ENCODE assay signal across 8 cellular contexts in the genomic region with DNA sequence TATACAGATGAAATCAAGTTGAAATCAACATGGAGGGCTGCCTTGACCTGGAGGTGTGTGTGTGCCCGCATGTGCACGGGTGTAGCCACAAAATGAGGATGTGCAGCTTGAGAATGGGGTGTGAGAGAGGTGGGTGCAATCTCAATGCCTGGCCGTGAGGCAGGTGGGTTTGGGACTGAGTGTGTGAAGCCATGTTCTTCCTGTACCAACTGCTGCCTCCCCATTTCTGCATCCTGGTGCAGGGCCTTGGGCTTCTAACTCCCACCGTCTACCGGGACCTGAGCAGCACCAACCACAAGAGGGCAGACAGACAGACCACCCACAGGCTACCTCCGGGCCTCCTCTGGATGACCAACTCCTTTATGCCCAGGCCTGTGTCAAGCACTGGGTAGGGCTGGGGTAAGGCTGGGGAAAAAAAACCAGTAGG.
A peak's percentile ranks its signal among the peaks of the same experiment; 100 is the strongest.
DNase-seq lines count a peak whose midpoint lies in the region; ATAC-seq lines count a peak whose summit lies in the region.
"Had no signal": no experiment of that assay in that cellular context is flagged by ENCODE, and none has a peak within 500 bp of the region (broad histone marks: within the 10 kb centered on the region; RNA-seq: fewer than 3 reads in every experiment).

No MANE protein-coding gene starts in this region.

- peaks cover 4% of the 10 kb centered on the region for H3K36me3 Mint-ChIP-seq in activated naive CD8-positive, alpha-beta T cell treated with anti-CD3 and anti-CD28 coated beads, Interleukin-2, amount 10 ng/mL, durations not matched to agents 7 days and 5 days
- peaks cover 0 to 3% (median 0%) of the 10 kb centered on the region in 5 donors for H3K36me3 Mint-ChIP-seq in naive thymus-derived CD4-positive, alpha-beta T cell

- peak overlapping the region; percentile 87 for H3K27ac Mint-ChIP-seq in activated naive CD8-positive, alpha-beta T cell treated with anti-CD3 and anti-CD28 coated beads, Interleukin-2, amount 10 ng/mL, durations not matched to agents 7 days and 5 days
- peak overlapping the region in 8 of 9 donors; percentile 82 to 93 (median 88) for H3K27ac Mint-ChIP-seq in naive thymus-derived CD4-positive, alpha-beta T cell

- H3K27me3 Mint-ChIP-seq in activated naive CD8-positive, alpha-beta T cell treated with anti-CD3 and anti-CD28 coated beads, Interleukin-2, amount 10 ng/mL, durations not matched to agents 7 days and 5 days: peaks cover 9% of the 10 kb centered on the region
- peaks cover 0 to 33% (median 0%) of the 10 kb centered on the region in 5 donors for H3K27me3 Mint-ChIP-seq in naive thymus-derived CD4-positive, alpha-beta T cell

- intact Hi-C loops in naive thymus-derived CD4-positive, alpha-beta T cell (cut with micrococcal nuclease): loop anchor here (1.0 to 10.0 kb wide), 8 partner anchors 15 to 545 kb away; no protein-coding TSS in a partner anchor

- peak; percentile 25 for DNase-seq in ELR (ENCODE audit: low read depth)
- DNase-seq in HuH-7.5 (ENCODE audit: low spot score): peak; percentile 65
- no peak for DNase-seq in activated naive CD8-positive, alpha-beta T cell treated with anti-CD3 and anti-CD28 coated beads, Interleukin-2, amount 10 ng/mL, durations not matched to agents 7 days and 5 days
- DNase-seq in naive thymus-derived CD4-positive, alpha-beta T cell: no peak
- no peak for DNase-seq in activated effector memory CD4-positive, alpha-beta T cell treated with anti-CD3 and anti-CD28 coated beads, Interleukin-2, amount 50 U/mL, for 16 hours

- no peaks in the 10 kb centered on the region for H3K36me3 ChIP-seq in naive thymus-derived CD4-positive, alpha-beta T cell (ENCODE audit: control insufficient read depth in 2 of 3, insufficient read depth in 3 of 3, low read length in 3 of 3)
- H3K36me3 ChIP-seq: heart left ventricle had no signal

- no peak for ATAC-seq in activated naive CD8-positive, alpha-beta T cell treated with anti-CD3 and anti-CD28 coated beads, Interleukin-2, amount 10 ng/mL, durations not matched to agents 7 days and 5 days (ENCODE audit: low read depth)
- ATAC-seq in naive thymus-derived CD4-positive, alpha-beta T cell: no peak
- ATAC-seq in GM18520 (IDR thresholded peaks at IDR 0.05; ENCODE audit: unreplicated experiment) (no peak), HG03521 (IDR thresholded peaks at IDR 0.05; ENCODE audit: unreplicated experiment) (no peak)

- H3K4me3 Mint-ChIP-seq in activated naive CD8-positive, alpha-beta T cell treated with anti-CD3 and anti-CD28 coated beads, Interleukin-2, amount 10 ng/mL, durations not matched to agents 7 days and 5 days: peak overlapping the region; percentile 39
- H3K4me3 Mint-ChIP-seq in naive thymus-derived CD4-positive, alpha-beta T cell: peak overlapping the region; percentile 64 to 96 (median 84)

- no peaks in the 10 kb centered on the region for H3K9me3 Mint-ChIP-seq in activated naive CD8-positive, alpha-beta T cell treated with anti-CD3 and anti-CD28 coated beads, Interleukin-2, amount 10 ng/mL, durations not matched to agents 7 days and 5 days
- H3K9me3 Mint-ChIP-seq in naive thymus-derived CD4-positive, alpha-beta T cell: no peaks in the 10 kb centered on the region

- no peak overlapping the region for H3K27ac ChIP-seq in naive thymus-derived CD4-positive, alpha-beta T cell (ENCODE audit: low read depth, low read length)

- POLR2A ChIA-PET in activated naive CD8-positive, alpha-beta T cell treated with anti-CD3 and anti-CD28 coated beads, Interleukin-2, amount 10 ng/mL, durations not matched to agents 7 days and 5 days (lab: Charles Lee): interaction anchor here (1.0 to 2.8 kb wide), 7 partner anchors 13 to 188 kb away, joined by 3 to 13 read pairs (median 6); no protein-coding TSS in a partner anchor
- POLR2A ChIA-PET in naive thymus-derived CD4-positive, alpha-beta T cell (lab: Charles Lee): interaction anchor here (0.7 to 0.8 kb wide), 2 partner anchors 165 to 413 kb away, joined by 3 read pairs; no protein-coding TSS in a partner anchor

- H3K4me3 ChIP-seq in naive thymus-derived CD4-positive, alpha-beta T cell (ENCODE audit: low read length): peak overlapping the region; percentile 40

- peaks cover 29 to 40% of the 10 kb centered on the region in 2 donors for H3K4me1 ChIP-seq in naive thymus-derived CD4-positive, alpha-beta T cell (ENCODE audit: control insufficient read depth in 2 of 2, insufficient read depth in 2 of 2, low read length in 2 of 2)

- no peaks in the 10 kb centered on the region for H3K27me3 ChIP-seq in naive thymus-derived CD4-positive, alpha-beta T cell (ENCODE audit: control insufficient read depth in 2 of 2, insufficient read depth in 2 of 2, low read length in 2 of 2)
- H3K27me3 ChIP-seq: heart left ventricle had no signal

- no peaks in the 10 kb centered on the region for H3K9me3 ChIP-seq in naive thymus-derived CD4-positive, alpha-beta T cell (ENCODE audit: control insufficient read depth in 2 of 3, low read length in 3 of 3)
- H3K9me3 ChIP-seq: heart left ventricle had no signal

- H3K4me1 Mint-ChIP-seq in activated naive CD8-positive, alpha-beta T cell treated with anti-CD3 and anti-CD28 coated beads, Interleukin-2, amount 10 ng/mL, durations not matched to agents 7 days and 5 days: peaks cover 55% of the 10 kb centered on the region
- peaks cover 46 to 69% (median 51%) of the 10 kb centered on the region in 7 donors for H3K4me1 Mint-ChIP-seq in naive thymus-derived CD4-positive, alpha-beta T cell

- CTCF ChIA-PET in naive thymus-derived CD4-positive, alpha-beta T cell (lab: Charles Lee): interaction anchor here (0.6 to 0.7 kb wide), 2 partner anchors 798 to 824 kb away, joined by 3 read pairs; no protein-coding TSS in a partner anchor

Comparison
In these comparisons a context has a peak if more than half of its experiments do, and no peak if none do; other contexts are left out.
1. DNase-seq: peak in ELR (single experiment) and HuH-7.5 (single experiment); none in activated naive CD8-positive, alpha-beta T cell treated with anti-CD3 and anti-CD28 coated beads, Interleukin-2, amount 10 ng/mL, durations not matched to agents 7 days and 5 days (single experiment), naive thymus-derived CD4-positive, alpha-beta T cell (0 of 9) and activated effector memory CD4-positive, alpha-beta T cell treated with anti-CD3 and anti-CD28 coated beads, Interleukin-2, amount 50 U/mL, for 16 hours (single experiment).